In the genomic region with DNA sequence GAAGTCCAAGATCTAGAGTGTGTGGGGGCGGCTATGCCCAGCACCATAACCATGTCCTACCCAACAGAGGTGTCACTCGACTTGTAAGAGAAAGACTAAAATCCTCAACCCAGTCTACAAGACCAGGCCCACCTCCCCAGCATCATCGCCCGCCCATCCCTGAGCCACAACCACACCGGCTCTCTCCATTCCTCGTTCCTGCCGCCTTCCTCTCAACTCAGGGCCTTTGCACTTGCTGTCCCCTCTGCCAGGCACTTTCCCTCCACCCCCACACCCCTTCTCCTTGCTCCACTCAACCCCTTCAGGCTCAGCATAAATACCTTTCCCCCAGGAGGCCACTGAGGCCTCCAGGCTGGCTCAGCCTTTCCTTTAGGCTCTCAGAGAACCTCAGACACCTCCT, we compare ENCODE assay signal across 27 cellular contexts.
"Had no signal": no experiment of that assay in that cellular context is flagged by ENCODE, and none has a peak within 500 bp of the region (broad histone marks: within the 10 kb centered on the region; RNA-seq: fewer than 3 reads in every experiment).

No MANE protein-coding gene starts in this region.

- H2AFZ ChIP-seq: neural progenitor cell had no signal

- H3K9me3 ChIP-seq: colonic mucosa, gastrocnemius medialis, left ventricle myocardium inferior, right lobe of liver, stomach, thyroid gland, upper lobe of left lung had no signal

- H3K36me3 Mint-ChIP-seq: activated CD4-positive, alpha-beta memory T cell treated with anti-CD3 and anti-CD28 coated beads for 36 hours; activated naive CD8-positive, alpha-beta T cell; mesothelial cell of epicardium; naive thymus-derived CD8-positive, alpha-beta T cell had no signal

- H3K4me1 Mint-ChIP-seq: activated T-helper 17 cell treated with anti-CD3 and anti-CD28 coated beads, Interleukin-2, amount 50 U/mL, for 72 hours; neural progenitor cell had no signal

- H3K4me2 ChIP-seq: neural progenitor cell had no signal

- DNase-seq: activated CD4-positive, alpha-beta memory T cell treated with anti-CD3 and anti-CD28 coated beads for 36 hours; activated CD4-positive, alpha-beta T cell treated with anti-CD3 and anti-CD28 coated beads for 4 hours; activated naive CD4-positive, alpha-beta T cell treated with Interleukin-2 at 50 U/mL for 16 hours; activated T-cell treated with anti-CD3 and anti-CD28 coated beads, Interleukin-2, amount 50 U/mL, for 4 hours; anterior cingulate cortex; cerebellar nuclear complex; colonic mucosa; effector memory CD4-positive, alpha-beta T cell; erythroblast; gastrocnemius medialis; glutamatergic neuron; left ventricle myocardium inferior; posterior cingulate gyrus; stimulated activated CD4-positive, alpha-beta T cell treated with anti-CD3 and anti-CD28 coated beads, Interleukin-12 subunit alpha, Interleukin-12 subunit beta, amount 100 ng/mL, for 4 hours; stimulated activated CD4-positive, alpha-beta T cell treated with anti-CD3 and anti-CD28 coated beads, Interleukin-4, amount 100 ng/mL, for 1 hour; stomach; thyroid gland had no signal

- H3K4me3 ChIP-seq: cardiac muscle cell, colonic mucosa, gastrocnemius medialis, left ventricle myocardium inferior, lung, neural progenitor cell, right lobe of liver, stomach, thyroid gland, upper lobe of left lung had no signal

- ATAC-seq: activated T-cell treated with anti-CD3 and anti-CD28 coated beads, Interleukin-2, amount 50 U/mL, for 4 hours; activated T-helper 17 cell treated with anti-CD3 and anti-CD28 coated beads, Interleukin-2, amount 50 U/mL, for 72 hours; gastrocnemius medialis; naive thymus-derived CD8-positive, alpha-beta T cell; right lobe of liver; SK-N-SH treated with all-trans-retinoic acid at 6 μM for 48 hours had no signal

- H3K4me3 Mint-ChIP-seq: activated CD4-positive, alpha-beta memory T cell treated with anti-CD3 and anti-CD28 coated beads for 36 hours; activated naive CD8-positive, alpha-beta T cell; activated T-cell treated with anti-CD3 and anti-CD28 coated beads, Interleukin-2, amount 50 U/mL, for 4 hours; activated T-helper 17 cell treated with anti-CD3 and anti-CD28 coated beads, Interleukin-2, amount 50 U/mL, for 72 hours; mesothelial cell of epicardium; naive thymus-derived CD8-positive, alpha-beta T cell; neural progenitor cell had no signal

- H3K36me3 ChIP-seq: cardiac muscle cell, colonic mucosa, gastrocnemius medialis, left ventricle myocardium inferior, neural progenitor cell, right lobe of liver, stomach, thyroid gland, upper lobe of left lung had no signal

- H3K9me3 Mint-ChIP-seq: activated CD4-positive, alpha-beta memory T cell treated with anti-CD3 and anti-CD28 coated beads for 36 hours; activated T-cell treated with anti-CD3 and anti-CD28 coated beads, Interleukin-2, amount 50 U/mL, for 4 hours; activated T-helper 17 cell treated with anti-CD3 and anti-CD28 coated beads, Interleukin-2, amount 50 U/mL, for 72 hours; mesothelial cell of epicardium; naive thymus-derived CD8-positive, alpha-beta T cell; neural progenitor cell had no signal

- H3K27ac ChIP-seq: cardiac muscle cell, colonic mucosa, gastrocnemius medialis, left ventricle myocardium inferior, neural progenitor cell, right lobe of liver, stomach, thyroid gland, upper lobe of left lung had no signal

- H3K4me1 ChIP-seq: colonic mucosa, gastrocnemius medialis, left ventricle myocardium inferior, right lobe of liver, thyroid gland, upper lobe of left lung had no signal

- H3K27me3 ChIP-seq: cardiac muscle cell, colonic mucosa, gastrocnemius medialis, neural progenitor cell, right lobe of liver, thyroid gland, upper lobe of left lung had no signal

- H3K27ac Mint-ChIP-seq: activated CD4-positive, alpha-beta memory T cell treated with anti-CD3 and anti-CD28 coated beads for 36 hours; activated naive CD8-positive, alpha-beta T cell; activated T-helper 17 cell treated with anti-CD3 and anti-CD28 coated beads, Interleukin-2, amount 50 U/mL, for 72 hours; mesothelial cell of epicardium; naive thymus-derived CD8-positive, alpha-beta T cell; neural progenitor cell had no signal
